ENCODE assay signal across 27 cellular contexts in the genomic region with DNA sequence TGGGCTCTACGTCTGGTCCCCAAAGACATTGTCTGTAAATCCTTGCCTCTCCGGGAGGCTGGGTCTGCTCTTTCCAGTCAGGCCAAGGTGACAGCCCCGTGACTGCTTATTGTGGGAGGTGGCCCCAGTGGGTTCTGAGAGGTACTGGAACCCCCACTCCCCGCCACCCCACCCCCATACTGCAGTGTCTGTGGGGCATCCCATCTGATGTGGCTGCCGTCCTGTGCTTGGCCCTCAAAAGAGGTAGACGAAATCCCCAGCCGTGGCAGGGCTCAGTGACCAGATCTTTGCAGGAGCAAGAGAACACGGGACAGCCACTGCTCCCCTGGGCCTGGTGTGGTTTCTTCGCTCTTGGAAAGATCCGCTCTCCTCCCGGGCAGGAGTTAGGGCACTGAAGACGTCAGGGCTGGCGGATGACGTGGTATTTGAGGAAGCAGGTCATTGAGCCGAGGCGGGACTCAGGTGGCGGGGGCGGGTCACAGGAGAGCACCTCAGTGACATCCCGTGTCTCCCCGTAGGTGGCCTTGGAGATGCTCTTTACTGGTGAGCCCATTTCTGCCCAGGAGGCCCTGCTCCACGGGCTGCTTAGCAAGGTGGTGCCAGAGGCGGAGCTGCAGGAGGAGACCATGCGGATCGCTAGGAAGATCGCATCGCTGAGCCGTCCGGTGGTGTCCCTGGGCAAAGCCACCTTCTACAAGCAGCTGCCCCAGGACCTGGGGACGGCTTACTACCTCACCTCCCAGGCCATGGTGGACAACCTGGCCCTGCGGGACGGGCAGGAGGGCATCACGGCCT.
"Had no signal": no experiment of that assay in that cellular context is flagged by ENCODE, and none has a peak within 500 bp of the region (broad histone marks: within the 10 kb centered on the region; RNA-seq: fewer than 3 reads in every experiment).

No MANE protein-coding gene starts in this region.

- H3K4me2 ChIP-seq: neural progenitor cell had no signal

- H3K27ac Mint-ChIP-seq: effector memory CD8-positive, alpha-beta T cell; natural killer cell treated with Interleukin-12 subunit alpha and Interleukin-12 subunit beta and Interleukin-15 and Interleukin-18, amount 100 ng/mL, for 72 hours; neural progenitor cell; stimulated activated memory B cell treated with anti-CD40 and anti-IgM and Interleukin-4, amounts not matched to agents 10 μg/mL and 1 μg/mL and 100 μg/mL, for 72 hours; stimulated activated naive CD8-positive, alpha-beta T cell treated with anti-CD3 and anti-CD28 coated beads, Interleukin-15, Interleukin-2, amounts not matched to agents 100 ng/mL and 50 ng/mL, for 24 hours had no signal

- H3K9me3 Mint-ChIP-seq: effector memory CD8-positive, alpha-beta T cell; natural killer cell treated with Interleukin-12 subunit alpha and Interleukin-12 subunit beta and Interleukin-15 and Interleukin-18, amount 100 ng/mL, for 72 hours; neural progenitor cell; stimulated activated memory B cell treated with anti-CD40 and anti-IgM and Interleukin-4, amounts not matched to agents 10 μg/mL and 1 μg/mL and 100 μg/mL, for 72 hours; stimulated activated naive CD8-positive, alpha-beta T cell treated with anti-CD3 and anti-CD28 coated beads, Interleukin-15, Interleukin-2, amounts not matched to agents 100 ng/mL and 50 ng/mL, for 24 hours had no signal

- H2AFZ ChIP-seq: neural progenitor cell had no signal

- H3K9ac ChIP-seq: neural progenitor cell had no signal

- H3K27me3 ChIP-seq: esophagus squamous epithelium, heart right ventricle, left lung, neural progenitor cell, spleen, suprapubic skin, transverse colon, vagina had no signal

- H3K4me3 ChIP-seq: esophagus squamous epithelium, heart right ventricle, left lung, neural progenitor cell, prostate gland, skin epidermis, spleen, suprapubic skin, transverse colon, vagina had no signal

- H3K9me3 ChIP-seq: esophagus squamous epithelium, heart right ventricle, left lung, prostate gland, spleen, suprapubic skin, transverse colon, vagina had no signal

- ATAC-seq: effector memory CD8-positive, alpha-beta T cell; heart right ventricle; left cardiac atrium; left lung; natural killer cell treated with Interleukin-12 subunit alpha and Interleukin-12 subunit beta and Interleukin-15 and Interleukin-18, amount 100 ng/mL, for 72 hours; right cardiac atrium; stimulated activated memory B cell treated with anti-CD40 and anti-IgM and Interleukin-4, amounts not matched to agents 10 μg/mL and 1 μg/mL and 100 μg/mL, for 72 hours had no signal

- H3K4me3 Mint-ChIP-seq: effector memory CD8-positive, alpha-beta T cell; natural killer cell treated with Interleukin-12 subunit alpha and Interleukin-12 subunit beta and Interleukin-15 and Interleukin-18, amount 100 ng/mL, for 72 hours; neural progenitor cell; stimulated activated memory B cell treated with anti-CD40 and anti-IgM and Interleukin-4, amounts not matched to agents 10 μg/mL and 1 μg/mL and 100 μg/mL, for 72 hours; stimulated activated naive CD8-positive, alpha-beta T cell treated with anti-CD3 and anti-CD28 coated beads, Interleukin-15, Interleukin-2, amounts not matched to agents 100 ng/mL and 50 ng/mL, for 24 hours had no signal

- DNase-seq: cortex of kidney; effector memory CD8-positive, alpha-beta T cell; erythroblast; esophagus squamous epithelium; foreskin melanocyte; glutamatergic neuron; heart right ventricle; hippocampal formation; left cardiac atrium; left lung; mammary epithelial cell; mesendoderm; nucleus accumbens; right cardiac atrium; spleen; stimulated activated CD4-positive, alpha-beta T cell treated with anti-CD3 and anti-CD28 coated beads, Interleukin-4, amount 100 ng/mL, for 4 hours; transverse colon had no signal

- H3K27me3 Mint-ChIP-seq: stimulated activated memory B cell treated with anti-CD40 and anti-IgM and Interleukin-4, amounts not matched to agents 10 μg/mL and 1 μg/mL and 100 μg/mL, for 72 hours; stimulated activated naive CD8-positive, alpha-beta T cell treated with anti-CD3 and anti-CD28 coated beads, Interleukin-15, Interleukin-2, amounts not matched to agents 100 ng/mL and 50 ng/mL, for 24 hours had no signal

- FAIRE-seq: endometrium, islet of Langerhans had no signal

- H3K36me3 ChIP-seq: neural progenitor cell, transverse colon had no signal

- H3K27ac ChIP-seq: esophagus squamous epithelium, heart right ventricle, left lung, neural progenitor cell, prostate gland, skin epidermis, spleen, suprapubic skin, transverse colon, vagina had no signal

- H3K36me3 Mint-ChIP-seq: natural killer cell treated with Interleukin-12 subunit alpha and Interleukin-12 subunit beta and Interleukin-15 and Interleukin-18, amount 100 ng/mL, for 72 hours; neural progenitor cell had no signal

- H3K4me1 ChIP-seq: neural progenitor cell had no signal
